Comparison of ENCODE assay signal across 22 cellular contexts in genomic region chr13:101989798-101990350, GRCh38.
A peak's percentile ranks its signal among the peaks of the same experiment; 100 is the strongest.
DNase-seq lines count a peak whose midpoint lies in the region.
"Had no signal": no experiment of that assay in that cellular context is flagged by ENCODE, and none has a peak within 500 bp of the region (broad histone marks: within the 10 kb centered on the region; RNA-seq: fewer than 3 reads in every experiment).

No MANE protein-coding gene starts in this region.

- H3K36me3 ChIP-seq in adipocyte (ENCODE audit: control insufficient read depth, insufficient read depth, low read length, severe bottlenecking) = no peaks in the 10 kb centered on the region
- H3K36me3 ChIP-seq: SJSA1 had no signal

- peak overlapping the region; percentile 48 for H3K9ac ChIP-seq in adipocyte (ENCODE audit: low read length)

- H3K27me3 ChIP-seq in adipocyte (replicated peaks; ENCODE audit: control insufficient read depth, insufficient read depth, low read length) = no peaks in the 10 kb centered on the region
- H3K27me3 ChIP-seq: SJSA1 had no signal

- H3K27ac ChIP-seq in substantia nigra (ENCODE audit: low read depth, low read length, poor library complexity, severe bottlenecking) = no peak overlapping the region
- H3K27ac ChIP-seq: PC-9, SJSA1 had no signal

- peaks cover 4% of the 10 kb centered on the region for H3K9me3 ChIP-seq in adipocyte (ENCODE audit: control insufficient read depth, low read length)
- H3K9me3 ChIP-seq: SJSA1 had no signal

- peak; percentile 31 for DNase-seq in A172 (ENCODE audit: low spot score)
- no peak for DNase-seq in adipocyte (ENCODE audit: low read depth)
- peak; percentile 67 for DNase-seq in kidney glomerular epithelial cell (lab: John Stamatoyannopoulos, UW)
- peak; percentile 46 for DNase-seq in renal cortical epithelial cell (ENCODE audit: low read depth)
- no peak for DNase-seq in NAMALWA (ENCODE audit: low spot score)
- no peak for DNase-seq in cerebellar cortex (ENCODE audit: low spot score)
- no peak for DNase-seq in substantia nigra (lab: John Stamatoyannopoulos, UW)
- DNase-seq in NOMO-1 treated with DMSO at 0.1 percent for 48 hours (lab: John Stamatoyannopoulos, UW; ENCODE audit: unreplicated experiment) = no peak
- DNase-seq: 8988T; CD4-positive, CD25-positive, alpha-beta regulatory T cell; H7; Kasumi-1; NCI-H2029; NCI-H446 treated with DMSO at 0.1 percent for 48 hours; NCI-H526; NCI-H82; NK-92 treated with Interleukin-12 subunit alpha and Interleukin-12 subunit beta, amount 100 ng/mL, for 24 hours; Right ventricle myocardium superior; RPMI8226 had no signal

- H3K4me1 ChIP-seq in adipocyte (ENCODE audit: control insufficient read depth, insufficient read depth, low read length) = peaks cover 20% of the 10 kb centered on the region
- H3K4me1 ChIP-seq: SJSA1 had no signal

- no peak overlapping the region for H3K4me3 ChIP-seq in adipocyte (ENCODE audit: low read length)
- H3K4me3 ChIP-seq: K562, PC-9, SJSA1 had no signal

Comparison
In these comparisons a context has a peak if more than half of its experiments do, and no peak if none do; other contexts are left out.
1. DNase-seq: peak in A172 (single experiment), kidney glomerular epithelial cell (single experiment) and renal cortical epithelial cell (single experiment); none in adipocyte (single experiment), NAMALWA (single experiment), cerebellar cortex (single experiment), substantia nigra (0 of 49) and NOMO-1 treated with DMSO at 0.1 percent for 48 hours (single experiment).